Comparison of ENCODE assay signal across 8 cellular contexts in the genomic region with DNA sequence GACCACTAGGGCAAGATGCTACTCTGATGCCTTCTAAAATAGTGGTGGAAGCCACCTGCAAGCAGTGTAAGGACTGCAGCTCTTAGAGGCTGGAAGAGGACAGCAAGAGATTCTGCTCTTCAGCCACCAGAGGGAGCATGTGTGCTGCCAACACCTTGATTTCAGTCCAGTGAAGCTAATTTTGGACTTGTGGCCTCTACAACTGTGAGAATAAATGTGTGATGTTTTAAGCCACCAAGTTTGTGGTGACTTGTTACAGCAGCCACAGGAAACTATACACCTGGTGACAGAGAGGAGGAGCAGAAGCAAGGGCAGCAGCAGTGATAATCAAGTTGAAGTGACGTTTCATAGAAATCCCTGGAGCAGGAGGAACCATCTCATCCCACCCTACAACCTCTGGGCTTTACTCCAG. TPM values are rescaled to one million over a fixed set of nuclear protein-coding genes. Genes with fewer than 3 reads are reported as not detected.
DNase-seq lines count a peak whose midpoint lies in the region; ATAC-seq and TF ChIP-seq lines count a peak whose summit lies in the region.

No MANE protein-coding gene starts in this region.

- no peaks in the 10 kb centered on the region for H3K36me3 ChIP-seq in breast epithelium

- no peaks in the 10 kb centered on the region for H3K9me3 ChIP-seq in breast epithelium

- TF ChIP-seq POLR2A in breast epithelium (IDR thresholded peaks at IDR 0.05): no peak

- ATAC-seq in GM18499 (IDR thresholded peaks at IDR 0.05; ENCODE audit: insufficient read depth, unreplicated experiment) (peak; percentile 78), HG02852 (IDR thresholded peaks at IDR 0.05; ENCODE audit: unreplicated experiment) (peak; percentile 94)

- no peak overlapping the region for H3K27ac ChIP-seq in breast epithelium

- DNase-seq in AG04449 (ENCODE audit: low read depth, low spot score): peak; percentile 38
- DNase-seq in NCI-H128 (lab: John Stamatoyannopoulos, UW; ENCODE audit: unreplicated experiment): peak; percentile 1
- DNase-seq in T1000 (lab: John Stamatoyannopoulos, UW): peak; percentile 53
- no peak for DNase-seq in breast epithelium (ENCODE audit: low spot score in 2 of 2)
- DNase-seq in islet precursor cell: peak; percentile 77
- peak; percentile 32 to 40 for DNase-seq in stimulated activated CD4-positive, alpha-beta T cell treated with anti-CD3 and anti-CD28 coated beads, Interleukin-2, amount 100 ng/mL, for 24 hours

- CTCF ChIA-PET in AG04449 (lab: Yijun Ruan, JAX): interaction anchor here (0.6 to 16.4 kb wide), 55 partner anchors 8 to 412 kb away, joined by 3 to 574 read pairs (median 6); a partner anchor contains a TSS

- H3K27me3 ChIP-seq in breast epithelium: no peaks in the 10 kb centered on the region

- POLR2A ChIA-PET in AG04449 (lab: Yijun Ruan, JAX): interaction anchor here (0.7 kb wide), 1 partner anchor 73 kb away, joined by 3 read pairs; no protein-coding TSS in a partner anchor

- H3K4me3 ChIP-seq in AG04449 (ENCODE audit: low read depth, low read length): no peak overlapping the region
- no peak overlapping the region for H3K4me3 ChIP-seq in breast epithelium

- TF ChIP-seq CTCF in AG04449 (IDR thresholded peaks at IDR 0.05; ENCODE audit: insufficient read depth, low read length, missing control alignments) (peak; percentile 91), breast epithelium (IDR thresholded peaks at IDR 0.05) (peak; percentile 40 to 82 (median 58))

- no peaks in the 10 kb centered on the region for H3K4me1 ChIP-seq in breast epithelium

- intact Hi-C loops in breast epithelium (cut with DNase I; ENCODE audit: low total_unique reads): no loop called here

RNA-seq across cellular contexts. Expression of a gene that starts 55.9 kb away (rescaled TPM):
- under 1 TPM in 1 of 3 donors, not detected in 2; 0.73 TPM for total RNA-seq in breast epithelium

Comparison
In these comparisons a context has a peak if more than half of its experiments do, and no peak if none do; other contexts are left out.
1. DNase-seq: peak in AG04449 (single experiment), NCI-H128 (single experiment), T1000 (single experiment), islet precursor cell (single experiment) and stimulated activated CD4-positive, alpha-beta T cell treated with anti-CD3 and anti-CD28 coated beads, Interleukin-2, amount 100 ng/mL, for 24 hours (2 of 2); none in breast epithelium (0 of 2).